ENCODE assay signal across 18 cellular contexts in the genomic region with DNA sequence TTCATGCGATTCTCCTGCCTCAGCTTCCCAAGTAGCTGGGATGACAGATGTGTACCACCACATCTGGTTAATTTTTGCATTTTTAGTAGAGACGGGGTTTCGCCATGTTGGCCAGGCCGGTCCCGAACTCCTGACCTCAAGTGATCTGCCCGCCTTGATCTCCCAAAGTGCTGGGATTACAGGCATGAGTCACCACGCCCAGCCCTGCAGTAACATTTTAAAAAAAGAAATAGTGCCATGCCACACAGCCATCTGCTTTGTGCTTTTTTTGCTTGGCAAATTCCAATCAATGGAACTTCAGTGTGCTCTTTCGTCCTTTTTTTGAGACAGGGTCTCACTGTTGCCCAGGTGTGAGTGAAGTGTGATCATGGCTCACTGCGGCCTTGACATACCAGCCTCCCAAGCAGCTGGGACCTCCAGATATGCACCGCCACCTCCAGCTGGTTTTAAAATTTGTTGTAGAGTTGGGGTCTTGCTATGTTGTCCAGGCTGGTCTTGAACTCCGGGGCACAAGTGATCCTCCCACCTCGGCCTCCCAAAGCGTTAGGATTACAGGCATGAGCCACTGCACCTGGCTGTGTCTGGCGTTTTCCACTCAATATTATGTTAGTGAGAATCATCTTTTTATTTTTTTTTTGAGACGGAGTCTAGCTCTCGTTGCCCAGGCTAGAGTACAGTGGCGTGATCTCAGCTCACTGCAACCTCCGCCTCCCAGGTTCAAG. TPM values are rescaled to one million over a fixed set of nuclear protein-coding genes. Genes with fewer than 3 reads are reported as not detected.
A peak's percentile ranks its signal among the peaks of the same experiment; 100 is the strongest.
DNase-seq lines count a peak whose midpoint lies in the region; ATAC-seq, FAIRE-seq and TF ChIP-seq lines count a peak whose summit lies in the region.
"Had no signal": no experiment of that assay in that cellular context is flagged by ENCODE, and none has a peak within 500 bp of the region (broad histone marks: within the 10 kb centered on the region; RNA-seq: fewer than 3 reads in every experiment).

No MANE protein-coding gene starts in this region.

- DNase-seq in AG10803 (ENCODE audit: low read depth): peak; percentile 15
- DNase-seq in IMR-90: no peak
- DNase-seq in WTC11 (ENCODE audit: low spot score): no peak
- peak; percentile 11 for DNase-seq in fibroblast of villous mesenchyme (ENCODE audit: low read depth)
- no peak for DNase-seq in small intestine
- DNase-seq in HuH-7.5 (ENCODE audit: low spot score): no peak
- no peak for DNase-seq in SK-N-DZ (ENCODE audit: low spot score)
- DNase-seq: ACHN, Caco-2, HCEC 1CT, Kasumi-1, NCI-H1417 treated with DMSO at 0.1 percent for 48 hours, NCI-H1930, NCI-H2171, NCI-H774, T-cell had no signal

- peaks cover 8% of the 10 kb centered on the region for H3K36me3 Mint-ChIP-seq in WTC11

- no peak overlapping the region for H3K4me3 Mint-ChIP-seq in WTC11
- H3K4me3 Mint-ChIP-seq: T-cell had no signal

- dilution Hi-C loops in IMR-90 (cut with HindIII; ENCODE audit: low sequenced_read_pairs, unreplicated experiment): no loop called here

- no peak overlapping the region for H3K56ac ChIP-seq in IMR-90 (ENCODE audit: extremely low read depth, insufficient read depth, low read length)

- H3K18ac ChIP-seq in IMR-90 (ENCODE audit: low read depth, low read length): no peak overlapping the region

- no peak for ATAC-seq in IMR-90 (ENCODE audit: low read depth)
- ATAC-seq in WTC11: no peak
- ATAC-seq in HG02970 (IDR thresholded peaks at IDR 0.05; ENCODE audit: low FRiP score, unreplicated experiment): no peak
- ATAC-seq: T-cell had no signal

- H3K27ac Mint-ChIP-seq in WTC11: no peak overlapping the region
- H3K27ac Mint-ChIP-seq: T-cell had no signal

- peaks cover 17% of the 10 kb centered on the region for H4K20me1 ChIP-seq in IMR-90 (ENCODE audit: insufficient read depth, low read length)

- H3K4me1 ChIP-seq in IMR-90 (ENCODE audit: control insufficient read depth, insufficient read depth, low read length) (peaks cover 7% of the 10 kb centered on the region; the same call in 1 of the 2 replicates), small intestine (ENCODE audit: control insufficient read depth in 2 of 2, insufficient read depth in 1 of 2, low read depth in 1 of 2, low read length in 1 of 2) (no peaks in the 10 kb centered on the region)
- H3K4me1 ChIP-seq: Caco-2 had no signal

- H3K4me2 ChIP-seq in IMR-90 (ENCODE audit: low read depth, low read length): no peak overlapping the region

- no TSS peak for BruUV-seq in IMR-90 (replicated peaks; lab: Mats Ljungman, UMichigan)

- peaks cover 3% of the 10 kb centered on the region; the same call in 1 of the 2 replicates for H3K9me3 Mint-ChIP-seq in WTC11
- H3K9me3 Mint-ChIP-seq: T-cell had no signal

- 100% methylated on average over 2 of the region's 18 CpGs; no CpG with 5 or more reads in 1 of the 2 experiments for WGBS in IMR-90 (ENCODE audit: extremely low coverage in 2 of 2, insufficient read length in 1 of 2), 2 experiments
- WGBS in small intestine, 3 donors: 88 to 95% (median 95%) methylated on average over 18 of the region's 18 CpGs

- no peak overlapping the region for H2BK20ac ChIP-seq in IMR-90 (ENCODE audit: low read depth, low read length)

- H3K9me1 ChIP-seq in IMR-90 (ENCODE audit: insufficient read depth, low read length): peaks cover 6% of the 10 kb centered on the region; the same call in 1 of the 2 replicates

- peak overlapping the region; percentile 39 for H2AK9ac ChIP-seq in IMR-90 (replicated peaks; ENCODE audit: low read depth, low read length, poor library complexity)

- no peak overlapping the region for H3K9ac ChIP-seq in IMR-90 (ENCODE audit: low read depth, low read length)

- H3K23ac ChIP-seq in IMR-90 (ENCODE audit: low read depth, low read length): no peak overlapping the region

- POLR2A ChIA-PET in IMR-90 (lab: Charles Lee; ENCODE audit: unreplicated experiment) (no interaction called here), WTC11 (lab: Charles Lee) (no interaction called here)

- TF ChIP-seq POLR2A in IMR-90 (IDR thresholded peaks at IDR 0.05; ENCODE audit: low read depth, low read length): no peak

- peaks cover 4% of the 10 kb centered on the region for H3K4me1 Mint-ChIP-seq in WTC11

- CTCF ChIA-PET in IMR-90 (lab: Yijun Ruan, JAX): no interaction called here
- CTCF ChIA-PET in WTC11 (lab: Charles Lee): no interaction called here

- H3K27ac ChIP-seq in IMR-90 (ENCODE audit: insufficient read depth, low read length): no peak overlapping the region
- H3K27ac ChIP-seq in small intestine (ENCODE audit: low read depth in 1 of 2, low read length in 1 of 2): no peak overlapping the region
- H3K27ac ChIP-seq: SK-N-MC had no signal

- no peak overlapping the region for H2BK120ac ChIP-seq in IMR-90 (ENCODE audit: low read depth, low read length)

- no peak for TF ChIP-seq CTCF in AG10803 (conservative IDR thresholded peaks at IDR 0.05; ENCODE audit: low read length)
- TF ChIP-seq CTCF in IMR-90 (conservative IDR thresholded peaks at IDR 0.05; ENCODE audit: low read depth, low read length): no peak
- no peak for TF ChIP-seq CTCF in WTC11 (IDR thresholded peaks at IDR 0.05)
- TF ChIP-seq CTCF in fibroblast of villous mesenchyme (IDR thresholded peaks at IDR 0.05; ENCODE audit: insufficient read depth, low read depth, low read length): no peak

- H4K91ac ChIP-seq in IMR-90 (ENCODE audit: insufficient read depth, low read depth, low read length): no peak overlapping the region

- no peak overlapping the region for H4K5ac ChIP-seq in IMR-90 (ENCODE audit: low read depth, low read length)

- intact Hi-C loops in IMR-90 (cut with micrococcal nuclease): no loop called here

- in situ Hi-C loops in IMR-90 (cut with MboI; ENCODE audit: low sequenced_read_pairs): no loop called here

- H3K27me3 ChIP-seq in IMR-90 (ENCODE audit: control insufficient read depth, insufficient read depth, low read length) (no peaks in the 10 kb centered on the region), small intestine (ENCODE audit: control insufficient read depth in 2 of 2, insufficient read depth in 2 of 2, low read length in 2 of 2) (no peaks in the 10 kb centered on the region)

- H3K27me3 Mint-ChIP-seq in WTC11 (ENCODE audit: low read depth): no peaks in the 10 kb centered on the region; the same call in 1 of the 2 replicates
- H3K27me3 Mint-ChIP-seq: T-cell had no signal

- no peaks in the 10 kb centered on the region for H3K9me3 ChIP-seq in IMR-90 (ENCODE audit: control insufficient read depth, insufficient read depth, low read length)
- H3K9me3 ChIP-seq in small intestine (ENCODE audit: control insufficient read depth, low read depth): no peaks in the 10 kb centered on the region
- H3K9me3 ChIP-seq: Caco-2 had no signal

- peaks cover 0 to 11% of the 10 kb centered on the region in 2 experiments; a peak in 1 of 4 replicates for H3K79me1 ChIP-seq in IMR-90 (ENCODE audit: low read depth in 1 of 2, low read length in 2 of 2)

- no peak overlapping the region for H3K4ac ChIP-seq in IMR-90 (ENCODE audit: low read depth, low read length)

- no peak for FAIRE-seq in small intestine (lab: Jason Lieb, UNC)

- H3K36me3 ChIP-seq in IMR-90 (ENCODE audit: control insufficient read depth, insufficient read depth, low read length) (peaks cover 27% of the 10 kb centered on the region), small intestine (ENCODE audit: control insufficient read depth in 2 of 2, insufficient read depth in 2 of 2, low read length in 2 of 2) (peaks cover under 1 to 6% of the 10 kb centered on the region in 2 donors)

- TF ChIP-seq RAD21 in IMR-90 (IDR thresholded peaks at IDR 0.05; ENCODE audit: low read length): no peak

- H2BK5ac ChIP-seq in IMR-90 (ENCODE audit: low read depth, low read length, poor library complexity, severe bottlenecking): no peak overlapping the region

- no peak overlapping the region for H3K14ac ChIP-seq in IMR-90 (replicated peaks; ENCODE audit: low read depth, low read length)

- H2BK15ac ChIP-seq in IMR-90 (ENCODE audit: low read depth, low read length): no peak overlapping the region

- H2AFZ ChIP-seq in IMR-90 (replicated peaks; ENCODE audit: low read length, poor library complexity): peak overlapping the region; percentile 30

- no peak overlapping the region for H4K8ac ChIP-seq in IMR-90 (ENCODE audit: low read depth in 2 of 2, low read length in 2 of 2)

- H2AK5ac ChIP-seq in IMR-90 (ENCODE audit: low read depth, low read length): no peak overlapping the region

- H3K4me3 ChIP-seq in AG10803 (ENCODE audit: low read length) (no peak overlapping the region), IMR-90 (ENCODE audit: insufficient read depth, low read depth, low read length) (no peak overlapping the region), fibroblast of villous mesenchyme (ENCODE audit: low read depth, low read length) (no peak overlapping the region), small intestine (ENCODE audit: low read depth in 1 of 2, low read length in 2 of 2) (no peak overlapping the region)
- H3K4me3 ChIP-seq: SK-N-MC had no signal

RNA-seq across cellular contexts. Expression of a gene that starts 1.8 kb away (rescaled TPM):
- total RNA-seq in IMR-90 (2012; rRNA removed) (0.18 and 0.28 TPM in 2 replicates), WTC11 (2021) (1.2 to 1.7 TPM (median 1.5 TPM) in 3 replicates), fibroblast of villous mesenchyme (0.43 and 0.64 TPM in 2 replicates)
- polyA plus RNA-seq in IMR-90 (2012; rRNA removed) (0.44 and 0.53 TPM in 2 replicates), small intestine (1 to 10 TPM in 1 of 3 donors, under 1 TPM in 1, not detected in 1; 0.54 to 2.3 TPM)
- polyA plus RNA-seq in IMR-90 (2012; cell fraction: cytosol; rRNA removed): 0.36 and 1.0 TPM in 2 replicates
- 1.0 and 2.5 TPM in 2 replicates for polyA plus RNA-seq in IMR-90 (2012; cell fraction: nucleus; rRNA removed; ENCODE audit: low replicate concordance)
- 1.1 and 2.8 TPM in 2 replicates for polyA plus RNA-seq in SK-N-DZ (2014; cell fraction: cytosol; rRNA removed)
- 0.47 and 3.0 TPM in 2 replicates for polyA plus RNA-seq in SK-N-DZ (2014; cell fraction: nucleus; rRNA removed)

RNA-seq across cellular contexts. Expression of a gene that starts 37.4 kb away (rescaled TPM):
- total RNA-seq in IMR-90 (2012; rRNA removed) (20.8 and 25.1 TPM in 2 replicates), WTC11 (2021) (25.2 to 28.0 TPM (median 25.6 TPM) in 3 replicates), fibroblast of villous mesenchyme (23.2 and 32.0 TPM in 2 replicates)
- polyA plus RNA-seq in IMR-90 (2012; rRNA removed) (20.6 and 23.2 TPM in 2 replicates), small intestine (10 to 100 TPM; 10.1 to 15.8 (median 11.1) TPM)
- polyA plus RNA-seq in IMR-90 (2012; cell fraction: cytosol; rRNA removed): 15.5 and 19.2 TPM in 2 replicates
- polyA plus RNA-seq in IMR-90 (2012; cell fraction: nucleus; rRNA removed; ENCODE audit: low replicate concordance): 20.6 and 31.5 TPM in 2 replicates
- polyA plus RNA-seq in SK-N-DZ (2014; cell fraction: cytosol; rRNA removed): 24.6 and 28.3 TPM in 2 replicates
- 30.6 and 40.3 TPM in 2 replicates for polyA plus RNA-seq in SK-N-DZ (2014; cell fraction: nucleus; rRNA removed)

RNA-seq across cellular contexts. Expression of a gene that starts 43.4 kb away (rescaled TPM):
- total RNA-seq in IMR-90 (2012; rRNA removed): 71.2 and 74.4 TPM in 2 replicates
- 148 and 165 TPM in 2 replicates for polyA plus RNA-seq in IMR-90 (2012; rRNA removed)
- 129 and 158 TPM in 2 replicates for polyA plus RNA-seq in IMR-90 (2012; cell fraction: cytosol; rRNA removed)
- polyA plus RNA-seq in IMR-90 (2012; cell fraction: nucleus; rRNA removed; ENCODE audit: low replicate concordance): 168 and 358 TPM in 2 replicates
- total RNA-seq in WTC11 (2021): 144 to 160 TPM (median 151 TPM) in 3 replicates
- 60.2 and 95.9 TPM in 2 replicates for total RNA-seq in fibroblast of villous mesenchyme
- 10 to 100 TPM; 27.5 to 62.3 (median 31.9) TPM for polyA plus RNA-seq in small intestine
- polyA plus RNA-seq in SK-N-DZ (2014; cell fraction: cytosol; rRNA removed): 96.5 and 99.1 TPM in 2 replicates
- polyA plus RNA-seq in SK-N-DZ (2014; cell fraction: nucleus; rRNA removed): 87.6 and 101 TPM in 2 replicates

RNA-seq across cellular contexts. Expression of a gene that starts 58.8 kb away (rescaled TPM):
- total RNA-seq in IMR-90 (2012; rRNA removed): 35.6 and 37.6 TPM in 2 replicates
- polyA plus RNA-seq in IMR-90 (2012; rRNA removed): 72.3 and 81.6 TPM in 2 replicates
- polyA plus RNA-seq in IMR-90 (2012; cell fraction: cytosol; rRNA removed): 45.0 and 67.7 TPM in 2 replicates
- 104 and 165 TPM in 2 replicates for polyA plus RNA-seq in IMR-90 (2012; cell fraction: nucleus; rRNA removed; ENCODE audit: low replicate concordance)
- 61.6 to 64.7 TPM (median 64.7 TPM) in 3 replicates for total RNA-seq in WTC11 (2021)
- total RNA-seq in fibroblast of villous mesenchyme: 68.0 and 80.3 TPM in 2 replicates
- 10 to 100 TPM; 14.6 to 44.9 (median 21.9) TPM for polyA plus RNA-seq in small intestine
- polyA plus RNA-seq in SK-N-DZ (2014; cell fraction: cytosol; rRNA removed): 41.9 and 43.2 TPM in 2 replicates
- 46.3 and 53.1 TPM in 2 replicates for polyA plus RNA-seq in SK-N-DZ (2014; cell fraction: nucleus; rRNA removed)

Comparison
In these comparisons a context has a peak if more than half of its experiments do, and no peak if none do; other contexts are left out.
1. DNase-seq: peak in AG10803 (single experiment) and fibroblast of villous mesenchyme (single experiment); none in IMR-90 (single experiment), WTC11 (single experiment), small intestine (single experiment), HuH-7.5 (single experiment) and SK-N-DZ (single experiment).